In genomic region chr22:23579870-23580585, GRCh38 we compare ENCODE assay signal across 15 cellular contexts. TPM values are rescaled to one million over a fixed set of nuclear protein-coding genes. Genes with fewer than 3 reads are reported as not detected.
"Had no signal": no experiment of that assay in that cellular context is flagged by ENCODE, and none has a peak within 500 bp of the region (broad histone marks: within the 10 kb centered on the region; RNA-seq: fewer than 3 reads in every experiment).

Gene IGLL1 (minus strand): TSS chr22:23580290. CDS start chr22:23580190, 100 bp downstream.

- H3K4me1 ChIP-seq: right atrium auricular region, tibial artery had no signal

- H3K36me3 Mint-ChIP-seq: naive thymus-derived CD4-positive, alpha-beta T cell had no signal

- H3K4me3 ChIP-seq: dorsolateral prefrontal cortex, right atrium auricular region, skin epidermis, tibial artery had no signal

- H3K27me3 ChIP-seq: dorsolateral prefrontal cortex, right atrium auricular region had no signal

- H3K36me3 ChIP-seq: right atrium auricular region, tibial artery had no signal

- H3K27ac ChIP-seq: dorsolateral prefrontal cortex, right atrium auricular region, skin epidermis, tibial artery had no signal

- H3K4me3 Mint-ChIP-seq: naive thymus-derived CD4-positive, alpha-beta T cell; T-helper 1 cell treated with Interleukin-12 subunit alpha and Interleukin-12 subunit beta and Interleukin-4 antibody, amounts not matched to agents 30 μg/mL and 1 μg/mL, for 36 hours had no signal

- H3K9me3 ChIP-seq: right atrium auricular region, tibial artery had no signal

- H3K9me3 Mint-ChIP-seq: T-helper 1 cell treated with Interleukin-12 subunit alpha and Interleukin-12 subunit beta and Interleukin-4 antibody, amounts not matched to agents 30 μg/mL and 1 μg/mL, for 36 hours had no signal

- H3K27ac Mint-ChIP-seq: naive thymus-derived CD4-positive, alpha-beta T cell; T-helper 1 cell treated with Interleukin-12 subunit alpha and Interleukin-12 subunit beta and Interleukin-4 antibody, amounts not matched to agents 30 μg/mL and 1 μg/mL, for 36 hours had no signal

- ATAC-seq: activated CD4-positive, CD25-positive, alpha-beta regulatory T cell treated with anti-CD3 and anti-CD28 coated beads, Interleukin-2, amount 50 U/mL, for 24 hours; naive thymus-derived CD4-positive, alpha-beta T cell; SK-N-SH treated with all-trans-retinoic acid at 6 μM for 48 hours had no signal

- DNase-seq: activated CD4-positive, alpha-beta T cell treated with anti-CD3 and anti-CD28 coated beads, Interleukin-2, amount 50 U/mL, for 48 hours; dorsolateral prefrontal cortex; naive thymus-derived CD4-positive, alpha-beta T cell; stimulated activated CD4-positive, alpha-beta T cell treated with anti-CD3 and anti-CD28 coated beads, Interleukin-4, amount 100 ng/mL, for 4 hours; tibial artery had no signal

RNA-seq across cellular contexts. Expression of gene IGLL1, which starts in this region (rescaled TPM):
- total RNA-seq: astrocyte, fibroblast of villous mesenchyme, lung microvascular endothelial cell, posterior vena cava, right atrium auricular region had no signal
- polyA plus RNA-seq: esophagus; naive thymus-derived CD4-positive, alpha-beta T cell had no signal
